Comparison of ENCODE assay signal across 9 cellular contexts in genomic region chrX:23908219-23909003, GRCh38. TPM values are rescaled to one million over a fixed set of nuclear protein-coding genes. Genes with fewer than 3 reads are reported as not detected.
DNase-seq lines count a peak whose midpoint lies in the region; FAIRE-seq and TF ChIP-seq lines count a peak whose summit lies in the region.
"Had no signal": no experiment of that assay in that cellular context is flagged by ENCODE, and none has a peak within 500 bp of the region (broad histone marks: within the 10 kb centered on the region; RNA-seq: fewer than 3 reads in every experiment).

No MANE protein-coding gene starts in this region.

- H3K36me3 ChIP-seq in tibial artery: no peaks in the 10 kb centered on the region

- peaks cover 25% of the 10 kb centered on the region for H3K4me1 Mint-ChIP-seq in activated T-helper 2 cell treated with anti-CD3 and anti-CD28 coated beads, Interferon-gamma antibody, Interleukin-2, Interleukin-4, amounts not matched to agents 10 μg/mL and 5 μg/mL and 100 μg/mL, durations not matched to agents 14 hours and 24 hours and 36 hours (ENCODE audit: low read depth)

- DNase-seq in GM19239 (ENCODE audit: insufficient read length, low spot score): no peak
- DNase-seq in activated T-helper 2 cell treated with anti-CD3 and anti-CD28 coated beads, Interferon-gamma antibody, Interleukin-2, Interleukin-4, amounts not matched to agents 10 μg/mL and 5 μg/mL and 100 μg/mL, durations not matched to agents 14 hours and 24 hours and 36 hours (ENCODE audit: low spot score): no peak
- DNase-seq in kidney tubule cell (ENCODE audit: low spot score): peak; percentile 25
- no peak for DNase-seq in tibial artery
- no peak for DNase-seq in inferior parietal cortex (ENCODE audit: extremely low spot score)
- no peak for DNase-seq in GDM1 (lab: John Stamatoyannopoulos, UW)
- DNase-seq in ACHN: no peak

- peak overlapping the region; percentile 77 for H3K4me3 Mint-ChIP-seq in activated T-helper 2 cell treated with anti-CD3 and anti-CD28 coated beads, Interferon-gamma antibody, Interleukin-2, Interleukin-4, amounts not matched to agents 10 μg/mL and 5 μg/mL and 100 μg/mL, durations not matched to agents 14 hours and 24 hours and 36 hours (ENCODE audit: low read depth)

- peak overlapping the region; percentile 74 for H3K27ac Mint-ChIP-seq in activated T-helper 2 cell treated with anti-CD3 and anti-CD28 coated beads, Interferon-gamma antibody, Interleukin-2, Interleukin-4, amounts not matched to agents 10 μg/mL and 5 μg/mL and 100 μg/mL, durations not matched to agents 14 hours and 24 hours and 36 hours

- no peaks in the 10 kb centered on the region for H3K27me3 Mint-ChIP-seq in activated T-helper 2 cell treated with anti-CD3 and anti-CD28 coated beads, Interferon-gamma antibody, Interleukin-2, Interleukin-4, amounts not matched to agents 10 μg/mL and 5 μg/mL and 100 μg/mL, durations not matched to agents 14 hours and 24 hours and 36 hours (ENCODE audit: low read depth)

- peak; percentile 80 for FAIRE-seq in GM19239 (lab: Jason Lieb, UNC)

- no peaks in the 10 kb centered on the region for H3K27me3 ChIP-seq in tibial artery

- H3K9me3 Mint-ChIP-seq in activated T-helper 2 cell treated with anti-CD3 and anti-CD28 coated beads, Interferon-gamma antibody, Interleukin-2, Interleukin-4, amounts not matched to agents 10 μg/mL and 5 μg/mL and 100 μg/mL, durations not matched to agents 14 hours and 24 hours and 36 hours: no peaks in the 10 kb centered on the region

- H3K27ac ChIP-seq in 22Rv1: peak overlapping the region; percentile 90
- peak overlapping the region; percentile 78 to 89 for H3K27ac ChIP-seq in tibial artery

- in situ Hi-C loops in ACHN (cut with HindIII; ENCODE audit: low pct_ligation_motif_present, low pct_unique_long_range_greater_than_20kb, low sequenced_read_pairs): loop anchor here (10.0 kb wide), 1 partner anchor 204 kb away; no protein-coding TSS in a partner anchor

- TF ChIP-seq CTCF in 22Rv1 (IDR thresholded peaks at IDR 0.05) (peak; percentile 49), tibial artery (IDR thresholded peaks at IDR 0.05) (no peak)

- intact Hi-C loops in activated T-helper 2 cell treated with anti-CD3 and anti-CD28 coated beads, Interferon-gamma antibody, Interleukin-2, Interleukin-4, amounts not matched to agents 10 μg/mL and 5 μg/mL and 100 μg/mL, durations not matched to agents 14 hours and 24 hours and 36 hours (cut with micrococcal nuclease): loop anchor here (1.0 to 10.0 kb wide), 7 partner anchors 23 to 336 kb away; partner anchors contain the start of genes EIF2S3 and PRDX4
- intact Hi-C loops in tibial artery (cut with DNase I; ENCODE audit: low total_unique reads): loop anchor here (10.0 kb wide), 2 partner anchors 146 to 246 kb away; partner anchors contain the start of gene EIF2S3

- H3K4me1 ChIP-seq in tibial artery: peaks cover 0 to 12% (median 2%) of the 10 kb centered on the region in 4 donors

- H3K4me3 ChIP-seq in tibial artery: peak overlapping the region; percentile 64 to 70

- no peaks in the 10 kb centered on the region for H3K36me3 Mint-ChIP-seq in activated T-helper 2 cell treated with anti-CD3 and anti-CD28 coated beads, Interferon-gamma antibody, Interleukin-2, Interleukin-4, amounts not matched to agents 10 μg/mL and 5 μg/mL and 100 μg/mL, durations not matched to agents 14 hours and 24 hours and 36 hours (ENCODE audit: low read depth)

- no peaks in the 10 kb centered on the region for H3K9me3 ChIP-seq in tibial artery

RNA-seq across cellular contexts. Expression of gene CXorf58, which starts 0.6 kb away (rescaled TPM):
- total RNA-seq in activated T-helper 2 cell treated with anti-CD3 and anti-CD28 coated beads, Interferon-gamma antibody, Interleukin-2, Interleukin-4, amounts not matched to agents 10 μg/mL and 5 μg/mL and 100 μg/mL, durations not matched to agents 14 hours and 24 hours and 36 hours: 0.21 TPM in 1 of 2 replicates, not detected in the other
- total RNA-seq: renal cortical epithelial cell had no signal

RNA-seq across cellular contexts. Expression of gene APOO, which starts 0.7 kb away (rescaled TPM):
- total RNA-seq in activated T-helper 2 cell treated with anti-CD3 and anti-CD28 coated beads, Interferon-gamma antibody, Interleukin-2, Interleukin-4, amounts not matched to agents 10 μg/mL and 5 μg/mL and 100 μg/mL, durations not matched to agents 14 hours and 24 hours and 36 hours: 21.9 and 22.4 TPM in 2 replicates
